In genomic region chr11:8268530-8269461, GRCh38 we compare ENCODE assay signal across 8 cellular contexts. TPM values are rescaled to one million over a fixed set of nuclear protein-coding genes. Genes with fewer than 3 reads are reported as not detected.
DNase-seq lines count a peak whose midpoint lies in the region; ATAC-seq and TF ChIP-seq lines count a peak whose summit lies in the region.

No MANE protein-coding gene starts in this region.

- POLR2A ChIA-PET in Panc1 (lab: Charles Lee), result interaction anchor here (0.6 kb wide), 1 partner anchor 203 kb away, joined by 3 read pairs; no protein-coding TSS in a partner anchor

- H3K4me3 Mint-ChIP-seq in progenitor cell of endocrine pancreas (ENCODE audit: low read depth), result peak overlapping the region; percentile 62

- peaks cover 57% of the 10 kb centered on the region for H3K27me3 ChIP-seq in Panc1 (ENCODE audit: control insufficient read depth, insufficient read depth, low read length)
- peaks cover 77% of the 10 kb centered on the region for H3K27me3 ChIP-seq in left ventricle myocardium inferior (ENCODE audit: low read depth)

- H3K27ac Mint-ChIP-seq in progenitor cell of endocrine pancreas, result peak overlapping the region; percentile 11

- no peaks in the 10 kb centered on the region for H3K36me3 Mint-ChIP-seq in progenitor cell of endocrine pancreas (ENCODE audit: insufficient read depth)

- H3K9me3 ChIP-seq in Panc1 (ENCODE audit: control insufficient read depth, insufficient read depth, low read depth, low read length) (no peaks in the 10 kb centered on the region), left ventricle myocardium inferior (replicated peaks) (no peaks in the 10 kb centered on the region)

- in situ Hi-C loops in Panc1 (cut with HindIII; ENCODE audit: low pct_unique_long_range_greater_than_20kb, low sequenced_read_pairs), result no loop called here

- H3K36me3 ChIP-seq in Panc1 (ENCODE audit: control insufficient read depth, insufficient read depth, low read length) (no peaks in the 10 kb centered on the region), left ventricle myocardium inferior (no peaks in the 10 kb centered on the region)

- ATAC-seq in Panc1 (peak; percentile 65), GM18868 (IDR thresholded peaks at IDR 0.05; ENCODE audit: unreplicated experiment) (no peak), HG02759 (IDR thresholded peaks at IDR 0.05; ENCODE audit: unreplicated experiment) (no peak)

- H3K4me1 Mint-ChIP-seq in progenitor cell of endocrine pancreas (ENCODE audit: low read depth), result no peaks in the 10 kb centered on the region

- DNase-seq in D341Med (ENCODE audit: low spot score) (peak; percentile 72), Panc1 (ENCODE audit: low read depth, low spot score) (no peak), left ventricle myocardium inferior (no peak), progenitor cell of endocrine pancreas (ENCODE audit: low spot score, unreplicated experiment) (no peak), HuH-7.5 (ENCODE audit: low spot score) (no peak), KG1 (lab: John Stamatoyannopoulos, UW) (no peak)

- intact Hi-C loops in Panc1 (cut with micrococcal nuclease; ENCODE audit: unreplicated experiment) (loop anchor here (10.0 kb wide), 1 partner anchor 264 kb away; no protein-coding TSS in a partner anchor), left ventricle myocardium inferior (cut with micrococcal nuclease) (no loop called here)

- TF ChIP-seq CTCF in Panc1 (IDR thresholded peaks at IDR 0.05) (no peak), left ventricle myocardium inferior (IDR thresholded peaks at IDR 0.05; ENCODE audit: borderline replicate concordance) (no peak), progenitor cell of endocrine pancreas (IDR thresholded peaks at IDR 0.05; ENCODE audit: unreplicated experiment) (no peak)

- H3K4me1 ChIP-seq in Panc1 (ENCODE audit: control insufficient read depth, insufficient read depth, low read length) (peaks cover 7% of the 10 kb centered on the region; the same call in 1 of the 2 replicates), left ventricle myocardium inferior (peaks cover 15% of the 10 kb centered on the region)

- CTCF ChIA-PET in Panc1 (lab: Charles Lee), result interaction anchor here (0.6 to 0.7 kb wide), 2 partner anchors 20 to 85 kb away, joined by 3 to 4 read pairs; no protein-coding TSS in a partner anchor

- no peaks in the 10 kb centered on the region for H3K9me3 Mint-ChIP-seq in progenitor cell of endocrine pancreas (ENCODE audit: low read depth)

- H3K27me3 Mint-ChIP-seq in progenitor cell of endocrine pancreas, result peaks cover 83% of the 10 kb centered on the region

- BruUV-seq in Panc1 (replicated peaks; lab: Mats Ljungman, UMichigan), result no TSS peak

- H3K4me3 ChIP-seq in Panc1 (ENCODE audit: low read depth in 2 of 2, low read length in 2 of 2), result peak overlapping the region; percentile 23 to 36
- H3K4me3 ChIP-seq in left ventricle myocardium inferior, result peak overlapping the region; percentile 67

- H3K27ac ChIP-seq in Panc1 (ENCODE audit: low read length), result no peak overlapping the region
- no peak overlapping the region for H3K27ac ChIP-seq in left ventricle myocardium inferior (replicated peaks)

RNA-seq across cellular contexts. Expression of gene LMO1, which starts 5.1 kb away (rescaled TPM):
- not detected for total RNA-seq in Panc1 (2021; ENCODE audit: unreplicated experiment)
- not detected for polyA plus RNA-seq in Panc1 (2012; ENCODE audit: insufficient read length)
- total RNA-seq in left ventricle myocardium inferior, result 2.3 TPM
- total RNA-seq in progenitor cell of endocrine pancreas, result 0.43 and 0.84 TPM in 2 replicates
